Comparison of ENCODE assay signal across 15 cellular contexts in the genomic region with DNA sequence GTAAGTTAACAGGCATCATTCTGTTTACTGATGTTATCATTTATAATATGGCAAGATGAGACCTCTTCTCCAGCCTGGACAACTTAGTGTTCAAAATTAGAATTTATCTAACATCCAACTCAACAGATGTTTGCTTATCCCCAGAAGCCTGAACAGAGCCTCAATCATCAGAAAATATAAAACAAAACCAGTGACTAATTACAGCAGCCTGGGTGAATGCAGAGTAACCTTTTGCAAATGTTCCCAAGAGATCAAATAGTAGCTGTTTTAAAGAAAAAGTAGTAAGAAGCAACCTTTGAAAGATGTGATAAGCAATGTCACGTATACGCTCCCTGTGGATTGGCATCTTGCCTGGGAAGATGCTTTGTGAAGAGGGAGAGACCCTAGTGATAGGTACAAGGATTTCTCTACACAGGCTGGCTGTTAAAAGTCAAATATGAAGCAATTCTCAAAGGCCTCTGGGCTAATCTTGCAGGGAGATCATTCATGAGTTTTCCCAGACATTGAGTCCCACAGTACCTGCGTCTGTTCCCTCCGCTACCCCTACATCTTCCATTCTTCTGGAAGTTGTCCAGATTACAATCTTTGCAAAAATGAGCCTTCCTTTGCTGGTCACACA. TPM values are rescaled to one million over a fixed set of nuclear protein-coding genes. Genes with fewer than 3 reads are reported as not detected.
DNase-seq lines count a peak whose midpoint lies in the region; ATAC-seq, FAIRE-seq and TF ChIP-seq lines count a peak whose summit lies in the region.
"Had no signal": no experiment of that assay in that cellular context is flagged by ENCODE, and none has a peak within 500 bp of the region (broad histone marks: within the 10 kb centered on the region; RNA-seq: fewer than 3 reads in every experiment).

No MANE protein-coding gene starts in this region.

- no peak overlapping the region for H3K27ac ChIP-seq in AG04450 (ENCODE audit: low read depth, low read length)
- H3K27ac ChIP-seq in H1 (ENCODE audit: low read depth, low read length), result no peak overlapping the region
- H3K27ac ChIP-seq in ovary, result peak overlapping the region in 1 of 2 donors; percentile 79

- no peak overlapping the region for H2AK5ac ChIP-seq in H1 (ENCODE audit: low read depth, low read length)

- H2BK15ac ChIP-seq in H1 (ENCODE audit: low read length), result no peak overlapping the region

- no peak overlapping the region for H3K4ac ChIP-seq in H1 (replicated peaks; ENCODE audit: insufficient read length, low read depth, low read length)

- H3K23me2 ChIP-seq in H1 (ENCODE audit: low read depth, low read length), result no peaks in the 10 kb centered on the region

- no peak overlapping the region for H2BK12ac ChIP-seq in H1 (ENCODE audit: low read depth, low read length)

- H4K20me1 ChIP-seq in H1 (replicated peaks in 1 of 2; ENCODE audit: control insufficient read depth in 1 of 2, insufficient read depth in 2 of 2, low read length in 2 of 2), result no peaks in the 10 kb centered on the region

- H4K5ac ChIP-seq in H1 (ENCODE audit: insufficient read length, low read depth, low read length), result no peak overlapping the region

- no peak overlapping the region for H4K91ac ChIP-seq in H1 (replicated peaks; ENCODE audit: insufficient read length, low read length)

- TF ChIP-seq CTCF in AG04450 (IDR thresholded peaks at IDR 0.05; ENCODE audit: low read depth, low read length), result no peak
- no peak for TF ChIP-seq CTCF in H1 (IDR thresholded peaks at IDR 0.05; ENCODE audit: control extremely low read depth in 1 of 3, insufficient read depth in 1 of 3, low read depth in 1 of 3, low read length in 3 of 3)
- TF ChIP-seq CTCF in ovary (IDR thresholded peaks at IDR 0.05), result no peak
- TF ChIP-seq CTCF in GM10266 (IDR thresholded peaks at IDR 0.05; ENCODE audit: control insufficient read depth, insufficient read depth, low read depth, missing control alignments), result no peak
- TF ChIP-seq CTCF in BE2C (IDR thresholded peaks at IDR 0.05; ENCODE audit: low read depth, low read length), result no peak

- TF ChIP-seq RAD21 in H1 (IDR thresholded peaks at IDR 0.05 in 1 of 2, conservative IDR thresholded peaks at IDR 0.05 in 1 of 2; ENCODE audit: low read depth in 2 of 2, low read length in 2 of 2), result no peak

- H3K14ac ChIP-seq in H1 (ENCODE audit: insufficient read length), result no peak overlapping the region

- no peak overlapping the region for H3K23ac ChIP-seq in H1 (ENCODE audit: insufficient read length)

- ATAC-seq in GM18873 (IDR thresholded peaks at IDR 0.05; ENCODE audit: low FRiP score, unreplicated experiment), result no peak

- no peak overlapping the region for H4K8ac ChIP-seq in H1 (ENCODE audit: extremely low read depth, insufficient read depth, low read length)

- no peak overlapping the region for H3K9ac ChIP-seq in H1 (replicated peaks in 1 of 4; ENCODE audit: extremely low read depth in 1 of 4, low read depth in 3 of 4, low read length in 3 of 4)

- H3K4me3 ChIP-seq in AG04450 (ENCODE audit: low read depth, low read length) (peak overlapping the region; percentile 8), H1 (ENCODE audit: extremely low read depth in 1 of 4, insufficient read depth in 2 of 4, low read depth in 3 of 4, low read length in 4 of 4) (no peak overlapping the region), ovary (peak overlapping the region; percentile 4), BE2C (ENCODE audit: low read depth, low read length) (no peak overlapping the region)

- H3K4me2 ChIP-seq in H1 (ENCODE audit: insufficient read depth in 1 of 2, low read depth in 2 of 2, low read length in 2 of 2), result no peak overlapping the region

- POLR2A ChIA-PET in AG04450 (lab: Yijun Ruan, JAX) (interaction anchor here (0.6 kb wide), 1 partner anchor 24 kb away, joined by 7 read pairs; no protein-coding TSS in a partner anchor), H1 (lab: Charles Lee; ENCODE audit: partially characterized antibody) (no interaction called here)

- FAIRE-seq in H1 (lab: Jason Lieb, UNC), result peak; percentile 19

- H3K4me1 ChIP-seq in H1 (replicated peaks in 1 of 4; ENCODE audit: control insufficient read depth in 3 of 4, insufficient read depth in 4 of 4, low read length in 3 of 4) (peaks cover 0 to 17% (median 9%) of the 10 kb centered on the region in 4 experiments; a peak in 4 of 7 replicates), ovary (ENCODE audit: insufficient read depth) (peaks cover 28% of the 10 kb centered on the region), BE2C (peaks cover 4% of the 10 kb centered on the region)

- no peaks in the 10 kb centered on the region for H3K79me2 ChIP-seq in H1 (ENCODE audit: control insufficient read depth in 1 of 2, insufficient read depth in 2 of 2, low read length in 2 of 2)

- DNase-seq in AG04450 (ENCODE audit: low read depth, low spot score) (no peak), RKO (ENCODE audit: low spot score) (peak; percentile 9), H1 (ENCODE audit: low read depth in 1 of 2, low spot score in 2 of 2) (no peak), ovary (no peak), GM10266 (ENCODE audit: extremely low spot score) (no peak), NCI-H2029 treated with DMSO at 0.1 percent for 48 hours (lab: John Stamatoyannopoulos, UW) (no peak), BE2C (no peak)
- DNase-seq: activated B cell treated with CpG ODN at 0.5 μM for 24 hours; activated CD8-positive, alpha-beta memory T cell treated with anti-CD3 and anti-CD28 coated beads, Interleukin-2, amount 50 U/mL, for 4 hours; activated naive CD4-positive, alpha-beta T cell treated with anti-CD3 and anti-CD28 coated beads for 36 hours; AML-193; central memory CD4-positive, alpha-beta T cell; DMS153; occipital lobe had no signal

- no peak for TF ChIP-seq EP300 in H1 (IDR thresholded peaks at IDR 0.05; ENCODE audit: borderline replicate concordance in 1 of 2, low read depth in 2 of 2, low read length in 2 of 2)
- no peak for TF ChIP-seq EP300 in ovary (IDR thresholded peaks at IDR 0.05)

- no peak overlapping the region for H2BK20ac ChIP-seq in H1 (ENCODE audit: low read length)

- H3K36me3 ChIP-seq in H1 (ENCODE audit: control insufficient read depth in 2 of 4, insufficient read depth in 4 of 4, low read length in 3 of 4) (no peaks in the 10 kb centered on the region), ovary (no peaks in the 10 kb centered on the region), BE2C (no peaks in the 10 kb centered on the region)

- H2BK120ac ChIP-seq in H1 (replicated peaks; ENCODE audit: low read depth, low read length), result no peak overlapping the region

- WGBS in H1 (ENCODE audit: extremely low coverage in 1 of 2, insufficient coverage in 1 of 2, insufficient read length in 1 of 2, insufficient replicate concordance in 2 of 2, low coverage in 1 of 2, low lambda C conversion rate in 2 of 2, missing lambda C conversion rate in 1 of 2), 2 experiments, result 92% methylated on average over 4 of the region's 4 CpGs; no CpG with 5 or more reads in 1 of the 2 experiments
- WGBS in ovary, 3 donors, result 37 to 51% (median 47%) methylated on average over 4 of the region's 4 CpGs

- no peak overlapping the region for H3K56ac ChIP-seq in H1 (replicated peaks; ENCODE audit: insufficient read length, low read depth, low read length)

- no peak overlapping the region for H2AFZ ChIP-seq in H1 (ENCODE audit: low read length)

- no peaks in the 10 kb centered on the region for H3K27me3 ChIP-seq in AG04450 (ENCODE audit: control insufficient read depth, insufficient read depth, low read length)
- no peaks in the 10 kb centered on the region for H3K27me3 ChIP-seq in H1 (replicated peaks in 1 of 4; ENCODE audit: control insufficient read depth in 3 of 4, extremely low read depth in 1 of 4, insufficient read depth in 3 of 4, low read length in 3 of 4)
- no peaks in the 10 kb centered on the region for H3K27me3 ChIP-seq in ovary
- no peaks in the 10 kb centered on the region for H3K27me3 ChIP-seq in BE2C

- H2BK5ac ChIP-seq in H1 (ENCODE audit: low read depth, low read length), result no peak overlapping the region

- no peaks in the 10 kb centered on the region for H3K79me1 ChIP-seq in H1 (ENCODE audit: low read depth, low read length)

- intact Hi-C loops in ovary (cut with DNase I), result loop anchor here in 2 of 4 donors (5.0 to 10.0 kb wide), 2 partner anchors 42 to 230 kb away; no protein-coding TSS in a partner anchor

- H3K18ac ChIP-seq in H1 (ENCODE audit: extremely low read depth, low read length), result no peak overlapping the region

- H3K9me3 ChIP-seq in AG04450 (ENCODE audit: control insufficient read depth, insufficient read depth, low read length) (no peaks in the 10 kb centered on the region), H1 (ENCODE audit: insufficient read depth in 2 of 2, low read depth in 1 of 2, low read length in 1 of 2) (peaks cover 0 to 3% of the 10 kb centered on the region in 2 experiments; a peak in 1 of 4 replicates), ovary (no peaks in the 10 kb centered on the region), BE2C (no peaks in the 10 kb centered on the region)

- TF ChIP-seq POLR2A in H1 (IDR thresholded peaks at IDR 0.05; ENCODE audit: control extremely low read depth in 1 of 2, low read depth in 2 of 2, low read length in 2 of 2), result no peak
- no peak for TF ChIP-seq POLR2A in ovary (IDR thresholded peaks at IDR 0.05)

- CTCF ChIA-PET in AG04450 (lab: Charles Lee) (interaction anchor here (0.7 to 2.1 kb wide), 6 partner anchors 26 to 241 kb away, joined by 3 to 8 read pairs (median 4); a partner anchor contains a TSS), H1 (lab: Charles Lee; ENCODE audit: partially characterized antibody) (interaction anchor here (1.0 to 1.9 kb wide), 7 partner anchors 10 to 265 kb away, joined by 3 to 7 read pairs (median 4); no protein-coding TSS in a partner anchor)

TF ChIP-seq in H1, 55 proteins besides CTCF, POLR2A, EP300 and RAD21:
- no peak for TF ChIP-seq TEAD4 (IDR thresholded peaks at IDR 0.05; ENCODE audit: low read depth, low read length)
- TF ChIP-seq RFX5 (IDR thresholded peaks at IDR 0.05; ENCODE audit: borderline replicate concordance, low read depth, low read length), result no peak
TF ChIP-seq in H1: peak in this region for 0.

RNA-seq across cellular contexts. Expression of a gene that starts 39.3 kb away (rescaled TPM):
- polyA plus RNA-seq in AG04450 (2011; rRNA removed) (14.2 and 14.7 TPM in 2 replicates), H1 (2011; rRNA removed) (2.9 and 3.7 TPM in 2 replicates), ovary (10 to 100 TPM in 1 of 2 donors, 1 to 10 TPM in 1; 6.3 to 18.2 TPM)
- polyA minus RNA-seq in AG04450 (2011; rRNA and poly(A)+ RNA removed), result 59.4 and 65.0 TPM in 2 replicates
- total RNA-seq in H1 (2021; fragmentation: NEBNext Ultra II Directional; extraction: Animal tissue kit (Norgen Biotek cat#: 25700)), result 8.0 and 8.9 TPM in 2 replicates
- polyA plus RNA-seq in H1 (2011; cell fraction: cytosol; rRNA removed), result 2.8 TPM
- polyA plus RNA-seq in H1 (2011; cell fraction: nucleus; rRNA removed), result 5.6 TPM
- 2.4 to 2.9 TPM (median 2.7 TPM) in 4 replicates for polyA plus RNA-seq in H1 (2012, experiment 1 of 2)
- polyA plus RNA-seq in H1 (2012, experiment 2 of 2), result 0.22 TPM
- polyA plus RNA-seq in H1 (2013, experiment 1 of 2), result 1.6 TPM
- 1.8 TPM for polyA plus RNA-seq in H1 (2013, experiment 2 of 2)
- polyA minus RNA-seq in H1 (2011; rRNA and poly(A)+ RNA removed), result 11.8 and 13.0 TPM in 2 replicates
- polyA minus RNA-seq in H1 (2011; cell fraction: cytosol; rRNA and poly(A)+ RNA removed), result 6.1 TPM
- polyA minus RNA-seq in H1 (2011; cell fraction: nucleus; rRNA and poly(A)+ RNA removed), result 17.2 TPM
- total RNA-seq in ovary, result 10 to 100 TPM; 22.2 to 34.8 (median 27.2) TPM
- polyA plus RNA-seq in BE2C (2012; ENCODE audit: insufficient read depth, insufficient read length, low read depth), result 0.11 TPM

Comparison
In these comparisons a context has a peak if more than half of its experiments do, and no peak if none do; other contexts are left out.
1. H3K4me3 ChIP-seq: peak in AG04450 (single experiment) and ovary (single experiment); none in H1 (0 of 4) and BE2C (single experiment).